In genomic region chr5:148394587-148395019, GRCh38 we compare ENCODE assay signal across 1 cellular context.
TF ChIP-seq lines count a peak whose summit lies in the region.

No MANE protein-coding gene starts in this region.

TF ChIP-seq in GM23338, 12 proteins besides CTCF, POLR2A, EP300 and RAD21 (continued from another document):
- TF ChIP-seq REST (IDR thresholded peaks at IDR 0.05; ENCODE audit: unreplicated experiment) = no peak
- no peak for TF ChIP-seq EZH2 (IDR thresholded peaks at IDR 0.05; ENCODE audit: low read depth, unreplicated experiment)
- TF ChIP-seq, protein P1, sequence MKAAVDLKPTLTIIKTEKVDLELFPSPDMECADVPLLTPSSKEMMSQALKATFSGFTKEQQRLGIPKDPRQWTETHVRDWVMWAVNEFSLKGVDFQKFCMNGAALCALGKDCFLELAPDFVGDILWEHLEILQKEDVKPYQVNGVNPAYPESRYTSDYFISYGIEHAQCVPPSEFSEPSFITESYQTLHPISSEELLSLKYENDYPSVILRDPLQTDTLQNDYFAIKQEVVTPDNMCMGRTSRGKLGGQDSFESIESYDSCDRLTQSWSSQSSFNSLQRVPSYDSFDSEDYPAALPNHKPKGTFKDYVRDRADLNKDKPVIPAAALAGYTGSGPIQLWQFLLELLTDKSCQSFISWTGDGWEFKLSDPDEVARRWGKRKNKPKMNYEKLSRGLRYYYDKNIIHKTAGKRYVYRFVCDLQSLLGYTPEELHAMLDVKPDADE (IDR thresholded peaks at IDR 0.05) = no peak
- no peak for TF ChIP-seq CREB1 (CRISPR knock-in tag; IDR thresholded peaks at IDR 0.05; ENCODE audit: low read depth)
